In the genomic region with DNA sequence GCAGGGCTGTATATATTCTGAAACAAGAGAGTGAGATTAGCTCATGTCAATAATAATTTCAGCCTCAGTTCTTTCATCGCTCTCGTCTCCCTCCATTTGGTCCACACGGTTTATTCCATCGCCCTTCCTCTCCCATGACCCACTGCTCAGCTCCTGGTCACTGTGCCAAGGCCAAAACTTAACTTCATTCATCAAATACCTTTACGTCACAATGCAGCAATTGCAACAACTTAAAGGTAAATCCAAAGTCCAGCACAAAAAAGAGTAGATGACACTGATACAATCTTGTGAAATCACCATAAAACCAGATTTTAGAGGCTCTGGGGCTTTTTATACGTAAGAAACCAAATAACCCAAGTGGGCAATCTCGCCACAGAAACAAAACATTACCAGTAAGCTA, we compare ENCODE assay signal across 18 cellular contexts.
"Had no signal": no experiment of that assay in that cellular context is flagged by ENCODE, and none has a peak within 500 bp of the region (broad histone marks: within the 10 kb centered on the region; RNA-seq: fewer than 3 reads in every experiment).

No MANE protein-coding gene starts in this region.

- H3K4me3 Mint-ChIP-seq: activated CD8-positive, alpha-beta memory T cell treated with anti-CD3 and anti-CD28 coated beads, Interleukin-2, amount 10 ng/mL, durations not matched to agents 7 days and 5 days; memory B cell; neural progenitor cell had no signal

- H3K27me3 ChIP-seq: heart right ventricle, left lung, neural progenitor cell, ovary had no signal

- H3K4me3 ChIP-seq: coronary artery, heart right ventricle, left lung, neural progenitor cell, ovary, skin epidermis had no signal

- ATAC-seq: activated CD8-positive, alpha-beta memory T cell treated with anti-CD3 and anti-CD28 coated beads, Interleukin-2, amount 10 ng/mL, durations not matched to agents 7 days and 5 days; heart right ventricle; left lung; T-cell had no signal

- H3K9me3 Mint-ChIP-seq: memory B cell, neural progenitor cell, T-cell had no signal

- DNase-seq: activated CD4-positive, alpha-beta T cell treated with anti-CD3 and anti-CD28 coated beads for 48 hours; activated CD8-positive, alpha-beta memory T cell treated with anti-CD3 and anti-CD28 coated beads, Interleukin-2, amount 10 ng/mL, durations not matched to agents 7 days and 5 days; activated naive CD4-positive, alpha-beta T cell; activated T-cell treated with anti-CD3 and anti-CD28 coated beads, Interleukin-2, amount 50 U/mL, for 48 hours; caudate nucleus; effector CD4-positive, alpha-beta T cell; foreskin melanocyte; heart right ventricle; islet precursor cell; left lung; ovary; T-cell; T1000 had no signal

- H3K27ac ChIP-seq: coronary artery, heart right ventricle, left lung, neural progenitor cell, ovary, skin epidermis, VCaP had no signal

- H3K27me3 Mint-ChIP-seq: activated CD8-positive, alpha-beta memory T cell treated with anti-CD3 and anti-CD28 coated beads, Interleukin-2, amount 10 ng/mL, durations not matched to agents 7 days and 5 days; memory B cell; T-cell had no signal

- H3K27ac Mint-ChIP-seq: activated CD8-positive, alpha-beta memory T cell treated with anti-CD3 and anti-CD28 coated beads, Interleukin-2, amount 10 ng/mL, durations not matched to agents 7 days and 5 days; memory B cell; neural progenitor cell; T-cell had no signal

- H3K36me3 ChIP-seq: neural progenitor cell, ovary had no signal

- H3K9me3 ChIP-seq: heart right ventricle, left lung, ovary had no signal
